In the genomic region with DNA sequence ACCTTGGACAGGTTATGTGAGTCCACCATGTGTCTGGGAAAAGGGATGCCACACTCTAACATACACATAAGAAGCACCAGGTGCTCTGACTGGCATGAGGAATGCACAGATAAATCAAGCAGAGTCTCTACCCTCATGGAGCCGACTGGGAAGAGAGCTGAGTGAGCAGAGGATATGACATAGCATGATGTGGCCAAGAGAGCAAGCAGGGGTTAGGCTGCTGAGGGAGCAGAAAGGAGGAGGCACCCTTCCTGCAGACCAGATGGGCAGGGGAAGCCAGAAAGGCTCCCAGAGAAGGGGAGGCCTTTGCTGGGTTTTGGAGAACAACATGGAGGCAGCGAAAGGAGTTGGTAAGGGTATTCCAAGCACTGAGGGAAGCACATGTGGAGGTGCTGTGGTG, we compare ENCODE assay signal across 19 cellular contexts.
"Had no signal": no experiment of that assay in that cellular context is flagged by ENCODE, and none has a peak within 500 bp of the region (broad histone marks: within the 10 kb centered on the region; RNA-seq: fewer than 3 reads in every experiment).

No MANE protein-coding gene starts in this region.

- H3K4me1 ChIP-seq: colonic mucosa, stomach had no signal

- H3K36me3 ChIP-seq: colonic mucosa, ovary, thoracic aorta had no signal

- FAIRE-seq: TTC549 had no signal

- H3K4me3 ChIP-seq: colonic mucosa, ovary, stomach, thoracic aorta had no signal

- DNase-seq: activated CD4-positive, alpha-beta T cell treated with anti-CD3 and anti-CD28 coated beads, Interleukin-2, amount 50 U/mL, for 4 hours; activated CD4-positive, CD25-positive, alpha-beta regulatory T cell; activated CD8-positive, alpha-beta memory T cell treated with anti-CD3 and anti-CD28 coated beads, Interleukin-2, amount 10 ng/mL, durations not matched to agents 7 days and 5 days; activated effector memory CD4-positive, alpha-beta T cell treated with anti-CD3 and anti-CD28 coated beads, Interleukin-2, amount 50 U/mL, for 16 hours; activated naive CD8-positive, alpha-beta T cell treated with anti-CD3 and anti-CD28 coated beads, Interleukin-2, amount 10 ng/mL, durations not matched to agents 7 days and 5 days; activated T-cell treated with anti-CD3 and anti-CD28 coated beads, Interleukin-2, amount 50 U/mL, for 24 hours; aorta; colonic mucosa; effector CD4-positive, alpha-beta T cell; hippocampal formation; kidney glomerular epithelial cell; ovary; stimulated activated CD4-positive, alpha-beta T cell treated with anti-CD3 and anti-CD28 coated beads, Interleukin-4, amount 100 ng/mL, for 1 hour; stimulated activated CD8-positive, alpha-beta memory T cell treated with anti-CD3 and anti-CD28 coated beads, Interleukin-4, amount 100 ng/mL, for 48 hours; stomach; T-helper 2 cell had no signal

- H3K27ac ChIP-seq: colonic mucosa, epithelial cell of prostate, ovary, stomach, thoracic aorta had no signal

- H3K9me3 ChIP-seq: colonic mucosa, ovary, stomach, thoracic aorta had no signal

- ATAC-seq: activated CD8-positive, alpha-beta memory T cell treated with anti-CD3 and anti-CD28 coated beads, Interleukin-2, amount 10 ng/mL, durations not matched to agents 7 days and 5 days had no signal

- H3K27me3 ChIP-seq: colonic mucosa, ovary, stomach had no signal
